Comparison of ENCODE assay signal across 23 cellular contexts in genomic region chr14:94593749-94594431, GRCh38. TPM values are rescaled to one million over a fixed set of nuclear protein-coding genes. Genes with fewer than 3 reads are reported as not detected.
DNase-seq lines count a peak whose midpoint lies in the region; ATAC-seq, FAIRE-seq and TF ChIP-seq lines count a peak whose summit lies in the region.
"Had no signal": no experiment of that assay in that cellular context is flagged by ENCODE, and none has a peak within 500 bp of the region (broad histone marks: within the 10 kb centered on the region; RNA-seq: fewer than 3 reads in every experiment).

No MANE protein-coding gene starts in this region.

- H3K4me1 Mint-ChIP-seq in chondrocyte (ENCODE audit: low read depth): peaks cover 6% of the 10 kb centered on the region
- H3K4me1 Mint-ChIP-seq: CD4-positive, CD25-positive, alpha-beta regulatory T cell had no signal

- peaks cover 73% of the 10 kb centered on the region for H3K4me1 ChIP-seq in HepG2 (ENCODE audit: insufficient read depth, low read length)
- H3K4me1 ChIP-seq: BE2C had no signal

- no peaks in the 10 kb centered on the region for H3K9me3 ChIP-seq in HepG2 (ENCODE audit: low read length)
- H3K9me3 ChIP-seq: BE2C, SJSA1 had no signal

- ATAC-seq in HepG2: peak; percentile 81
- ATAC-seq in HG03469 (IDR thresholded peaks at IDR 0.05; ENCODE audit: unreplicated experiment): no peak
- no peak for ATAC-seq in HG02571 (IDR thresholded peaks at IDR 0.05; ENCODE audit: unreplicated experiment)
- ATAC-seq in GM21825 (IDR thresholded peaks at IDR 0.05; ENCODE audit: unreplicated experiment): no peak
- ATAC-seq: GM12878 had no signal

- peak overlapping the region in 2 of 3 experiments; percentile 25 to 54; a peak in 2 of 6 replicates for H3K4me3 ChIP-seq in HepG2 (replicated peaks in 1 of 3; ENCODE audit: insufficient read depth in 1 of 3, low read depth in 2 of 3, low read length in 3 of 3)
- H3K4me3 ChIP-seq: GM12878, SJSA1 had no signal

- peak; percentile 100 for TF ChIP-seq EP300 in HepG2 (IDR thresholded peaks at IDR 0.05; ENCODE audit: low read depth in 2 of 2, low read length in 2 of 2)
- TF ChIP-seq EP300 in HepG2 (CRISPR knock-in tag; IDR thresholded peaks at IDR 0.05; ENCODE audit: borderline replicate concordance): peak; percentile 100

- CTCF ChIA-PET in HepG2 (lab: Yijun Ruan, JAX; ENCODE audit: low intra/inter-chr PET ratio, low total read pairs): no interaction called here

- in situ Hi-C loops in HepG2 (cut with HindIII; ENCODE audit: extremely low pct_ligation_motif_present, low pct_unique_long_range_greater_than_20kb): no loop called here

- WGBS in HepG2 (ENCODE audit: low lambda C conversion rate): 10% methylated on average over 1 of the region's 4 CpGs

- H3K79me2 ChIP-seq in HepG2 (ENCODE audit: insufficient read depth, low read length): peaks cover 38% of the 10 kb centered on the region

- H4K20me1 ChIP-seq in HepG2 (ENCODE audit: insufficient read depth, low read length): no peaks in the 10 kb centered on the region

- peak in 1 of 2 experiments; percentile 7; a peak in 1 of 4 replicates for TF ChIP-seq POLR2A in HepG2 (IDR thresholded peaks at IDR 0.05; ENCODE audit: insufficient read depth in 1 of 2, low read depth in 2 of 2, low read length in 2 of 2)

- H3K36me3 ChIP-seq in HepG2 (replicated peaks in 1 of 2; ENCODE audit: control insufficient read depth in 1 of 2, insufficient read depth in 2 of 2, low read length in 2 of 2): peaks cover 16 to 38% of the 10 kb centered on the region in 2 experiments
- H3K36me3 ChIP-seq: BE2C, SJSA1 had no signal

- H3K4me2 ChIP-seq in HepG2 (ENCODE audit: low read depth, low read length): peak overlapping the region; percentile 75

- FAIRE-seq in HepG2 (lab: Jason Lieb, UNC): peak; percentile 100
- FAIRE-seq: GM12878, H54, RCC 7860 had no signal

- H3K27me3 Mint-ChIP-seq in chondrocyte (ENCODE audit: low read depth): no peaks in the 10 kb centered on the region
- H3K27me3 Mint-ChIP-seq: CD4-positive, CD25-positive, alpha-beta regulatory T cell had no signal

- TF ChIP-seq RAD21 in HepG2 (CRISPR knock-in tag; IDR thresholded peaks at IDR 0.05): peak; percentile 70

- no peaks in the 10 kb centered on the region for H3K36me3 Mint-ChIP-seq in chondrocyte (ENCODE audit: low read depth)
- H3K36me3 Mint-ChIP-seq: CD4-positive, CD25-positive, alpha-beta regulatory T cell had no signal

- H3K4me3 Mint-ChIP-seq in chondrocyte (ENCODE audit: unreplicated experiment): no peak overlapping the region
- H3K4me3 Mint-ChIP-seq: CD4-positive, CD25-positive, alpha-beta regulatory T cell had no signal

- peak; percentile 55 for DNase-seq in HuH-7.5 (ENCODE audit: low spot score)
- DNase-seq in chondrocyte (ENCODE audit: low spot score): peak; percentile 32
- DNase-seq in HepG2 (ENCODE audit: low spot score): peak; percentile 100
- DNase-seq in posterior vena cava (ENCODE audit: low spot score): peak; percentile 57
- DNase-seq in activated T-cell treated with anti-CD3 and anti-CD28 coated beads for 4 hours: no peak
- DNase-seq: BE2C; CD4-positive, CD25-positive, alpha-beta regulatory T cell; DND-41; KBM-7; NCI-H1092 treated with DMSO at 0.1 percent for 48 hours; NCI-H1436 treated with DMSO at 0.1 percent for 48 hours; NCI-H2029 treated with DMSO at 0.1 percent for 48 hours; NCI-H345; NCI-H82; OCI-M1 had no signal

- no TSS peak for BruUV-seq in HepG2 (replicated peaks; lab: Mats Ljungman, UMichigan)

- peak overlapping the region; percentile 86 for H3K27ac ChIP-seq in HepG2 (ENCODE audit: extremely low read length, insufficient read depth, low read length)
- H3K27ac ChIP-seq: SJSA1 had no signal

- H3K9me3 Mint-ChIP-seq in chondrocyte (ENCODE audit: low read depth): peaks cover 3% of the 10 kb centered on the region

- POLR2A ChIA-PET in HepG2 (lab: Yijun Ruan, JAX): interaction anchor here (0.8 to 15.7 kb wide), 17 partner anchors 10 to 206 kb away, joined by 3 to 638 read pairs (median 6); partner anchors contain the start of genes SERPINA1, SERPINA3, SERPINA4 and SERPINA5

- H3K27ac Mint-ChIP-seq in chondrocyte (ENCODE audit: unreplicated experiment): no peak overlapping the region

- peak overlapping the region; percentile 71 for H3K9ac ChIP-seq in HepG2 (ENCODE audit: insufficient read depth, low read depth, low read length)

- H3K27me3 ChIP-seq in HepG2 (ENCODE audit: control insufficient read depth in 1 of 2, insufficient read depth in 2 of 2, low read length in 2 of 2): no peaks in the 10 kb centered on the region
- H3K27me3 ChIP-seq: BE2C, SJSA1 had no signal

- H2AFZ ChIP-seq in HepG2 (ENCODE audit: low read length): no peak overlapping the region

- TF ChIP-seq CTCF in chondrocyte (IDR thresholded peaks at IDR 0.05): no peak
- TF ChIP-seq CTCF in HepG2 (CRISPR knock-in tag; IDR thresholded peaks at IDR 0.05): peak; percentile 35

- intact Hi-C loops in HepG2 (cut with micrococcal nuclease; ENCODE audit: unreplicated experiment): loop anchor here (1.0 kb wide), 1 partner anchor 12 kb away; no protein-coding TSS in a partner anchor
- intact Hi-C loops in posterior vena cava (cut with DNase I): no loop called here

RNA-seq across cellular contexts. Expression of gene SERPINA5, which starts 12.7 kb away (rescaled TPM):
- 0.50 to 0.54 TPM in 2 of 3 replicates, not detected in the other for total RNA-seq in chondrocyte
- total RNA-seq in HepG2 (2016; rRNA removed; fragmentation: Illumina TruSeq; extraction: Trizol): 237 and 498 TPM in 2 replicates
- 71.6 and 82.2 TPM in 2 replicates for total RNA-seq in HepG2 (2016; cell fraction: cytosol; rRNA removed; fragmentation: Illumina TruSeq; extraction: Trizol; ENCODE audit: low read depth)
- 219 and 507 TPM in 2 replicates for total RNA-seq in HepG2 (2016; cell fraction: insoluble cytoplasmic fraction; rRNA removed; fragmentation: Illumina TruSeq; extraction: Trizol)
- total RNA-seq in HepG2 (2016; cell fraction: membrane; rRNA removed; fragmentation: Illumina TruSeq; extraction: Trizol): 187 and 205 TPM in 2 replicates
- total RNA-seq in HepG2 (2016; cell fraction: nucleus; rRNA removed; fragmentation: Illumina TruSeq; extraction: Trizol): 372 and 429 TPM in 2 replicates
- polyA plus RNA-seq in HepG2 (2011; rRNA removed): 449 and 569 TPM in 2 replicates
- 331 and 435 TPM in 2 replicates for polyA plus RNA-seq in HepG2 (2011; cell fraction: cytosol; rRNA removed)
- 165 and 220 TPM in 2 replicates for polyA plus RNA-seq in HepG2 (2011; cell fraction: nucleus; rRNA removed)
- 423 and 569 TPM in 2 replicates for polyA plus RNA-seq in HepG2 (2012)
- polyA plus RNA-seq in HepG2 (2016; cell fraction: cytosol; fragmentation: Illumina TruSeq; extraction: Trizol; ENCODE audit: low read depth): 81.2 and 88.3 TPM in 2 replicates
- 241 and 254 TPM in 2 replicates for polyA plus RNA-seq in HepG2 (2016; cell fraction: insoluble cytoplasmic fraction; fragmentation: Illumina TruSeq; extraction: Trizol; ENCODE audit: low read depth)
- polyA plus RNA-seq in HepG2 (2016; cell fraction: membrane; fragmentation: Illumina TruSeq; extraction: Trizol; ENCODE audit: low read depth): 159 and 171 TPM in 2 replicates
- 573 and 590 TPM in 2 replicates for polyA plus RNA-seq in HepG2 (2016; cell fraction: nucleus; fragmentation: Illumina TruSeq; extraction: Trizol; ENCODE audit: insufficient read depth, low read depth)
- 0.30 and 414 TPM in 2 replicates for polyA minus RNA-seq in HepG2 (2011; rRNA and poly(A)+ RNA removed; ENCODE audit: low replicate concordance)
- 176 and 231 TPM in 2 replicates for polyA minus RNA-seq in HepG2 (2011; cell fraction: cytosol; rRNA and poly(A)+ RNA removed)
- polyA minus RNA-seq in HepG2 (2011; cell fraction: nucleus; rRNA and poly(A)+ RNA removed): 87.0 and 105 TPM in 2 replicates
- 10 to 100 TPM in 1 of 2 donors, 1 to 10 TPM in 1; 5.2 to 13.6 TPM for total RNA-seq in posterior vena cava
- total RNA-seq: A673; CD4-positive, CD25-positive, alpha-beta regulatory T cell had no signal
- polyA plus RNA-seq: CD4-positive, CD25-positive, alpha-beta regulatory T cell; GM12878 had no signal

RNA-seq across cellular contexts. Expression of gene SERPINA3, which starts 18.3 kb away (rescaled TPM):
- total RNA-seq in chondrocyte (3.6 to 4.6 TPM (median 3.9 TPM) in 3 replicates), HepG2 (2016; rRNA removed; fragmentation: Illumina TruSeq; extraction: Trizol) (433 and 825 TPM in 2 replicates), posterior vena cava (100 to 1,000 TPM; 279 to 301 TPM)
- 141 and 152 TPM in 2 replicates for total RNA-seq in HepG2 (2016; cell fraction: cytosol; rRNA removed; fragmentation: Illumina TruSeq; extraction: Trizol; ENCODE audit: low read depth)
- total RNA-seq in HepG2 (2016; cell fraction: insoluble cytoplasmic fraction; rRNA removed; fragmentation: Illumina TruSeq; extraction: Trizol): 426 and 840 TPM in 2 replicates
- total RNA-seq in HepG2 (2016; cell fraction: membrane; rRNA removed; fragmentation: Illumina TruSeq; extraction: Trizol): 232 and 248 TPM in 2 replicates
- total RNA-seq in HepG2 (2016; cell fraction: nucleus; rRNA removed; fragmentation: Illumina TruSeq; extraction: Trizol): 726 and 813 TPM in 2 replicates
- 2,200 and 3,367 TPM in 2 replicates for polyA plus RNA-seq in HepG2 (2011; rRNA removed)
- 3,577 and 4,656 TPM in 2 replicates for polyA plus RNA-seq in HepG2 (2011; cell fraction: cytosol; rRNA removed)
- polyA plus RNA-seq in HepG2 (2011; cell fraction: nucleus; rRNA removed): 1,545 and 2,325 TPM in 2 replicates
- 306 and 2,041 TPM in 2 replicates for polyA plus RNA-seq in HepG2 (2012)
- 168 and 171 TPM in 2 replicates for polyA plus RNA-seq in HepG2 (2016; cell fraction: cytosol; fragmentation: Illumina TruSeq; extraction: Trizol; ENCODE audit: low read depth)
- polyA plus RNA-seq in HepG2 (2016; cell fraction: insoluble cytoplasmic fraction; fragmentation: Illumina TruSeq; extraction: Trizol; ENCODE audit: low read depth): 463 and 467 TPM in 2 replicates
- polyA plus RNA-seq in HepG2 (2016; cell fraction: membrane; fragmentation: Illumina TruSeq; extraction: Trizol; ENCODE audit: low read depth): 216 and 234 TPM in 2 replicates
- 1,122 and 1,162 TPM in 2 replicates for polyA plus RNA-seq in HepG2 (2016; cell fraction: nucleus; fragmentation: Illumina TruSeq; extraction: Trizol; ENCODE audit: insufficient read depth, low read depth)
- polyA minus RNA-seq in HepG2 (2011; rRNA and poly(A)+ RNA removed; ENCODE audit: low replicate concordance): 0.47 and 1,312 TPM in 2 replicates
- polyA minus RNA-seq in HepG2 (2011; cell fraction: cytosol; rRNA and poly(A)+ RNA removed): 680 and 1,323 TPM in 2 replicates
- 461 and 851 TPM in 2 replicates for polyA minus RNA-seq in HepG2 (2011; cell fraction: nucleus; rRNA and poly(A)+ RNA removed)
- total RNA-seq: CD4-positive, CD25-positive, alpha-beta regulatory T cell had no signal
- polyA plus RNA-seq: CD4-positive, CD25-positive, alpha-beta regulatory T cell; GM12878 had no signal

RNA-seq across cellular contexts. Expression of gene SERPINA4, which starts 32.6 kb away (rescaled TPM):
- not detected in 3 replicates for total RNA-seq in chondrocyte
- 17.2 and 39.1 TPM in 2 replicates for total RNA-seq in HepG2 (2016; rRNA removed; fragmentation: Illumina TruSeq; extraction: Trizol)
- 5.1 and 5.2 TPM in 2 replicates for total RNA-seq in HepG2 (2016; cell fraction: cytosol; rRNA removed; fragmentation: Illumina TruSeq; extraction: Trizol; ENCODE audit: low read depth)
- 18.0 and 38.7 TPM in 2 replicates for total RNA-seq in HepG2 (2016; cell fraction: insoluble cytoplasmic fraction; rRNA removed; fragmentation: Illumina TruSeq; extraction: Trizol)
- total RNA-seq in HepG2 (2016; cell fraction: membrane; rRNA removed; fragmentation: Illumina TruSeq; extraction: Trizol): 9.0 and 10.8 TPM in 2 replicates
- total RNA-seq in HepG2 (2016; cell fraction: nucleus; rRNA removed; fragmentation: Illumina TruSeq; extraction: Trizol): 31.1 and 34.0 TPM in 2 replicates
- 57.8 and 82.7 TPM in 2 replicates for polyA plus RNA-seq in HepG2 (2011; rRNA removed)
- polyA plus RNA-seq in HepG2 (2011; cell fraction: cytosol; rRNA removed): 51.9 and 68.1 TPM in 2 replicates
- polyA plus RNA-seq in HepG2 (2011; cell fraction: nucleus; rRNA removed): 26.7 and 38.8 TPM in 2 replicates
- polyA plus RNA-seq in HepG2 (2012): 39.8 and 51.8 TPM in 2 replicates
- 4.5 and 5.5 TPM in 2 replicates for polyA plus RNA-seq in HepG2 (2016; cell fraction: cytosol; fragmentation: Illumina TruSeq; extraction: Trizol; ENCODE audit: low read depth)
- polyA plus RNA-seq in HepG2 (2016; cell fraction: insoluble cytoplasmic fraction; fragmentation: Illumina TruSeq; extraction: Trizol; ENCODE audit: low read depth): 17.2 and 17.4 TPM in 2 replicates
- 7.7 and 8.0 TPM in 2 replicates for polyA plus RNA-seq in HepG2 (2016; cell fraction: membrane; fragmentation: Illumina TruSeq; extraction: Trizol; ENCODE audit: low read depth)
- 48.5 and 50.8 TPM in 2 replicates for polyA plus RNA-seq in HepG2 (2016; cell fraction: nucleus; fragmentation: Illumina TruSeq; extraction: Trizol; ENCODE audit: insufficient read depth, low read depth)
- 48.7 TPM in 1 of 2 replicates, not detected in the other for polyA minus RNA-seq in HepG2 (2011; rRNA and poly(A)+ RNA removed; ENCODE audit: low replicate concordance)
- polyA minus RNA-seq in HepG2 (2011; cell fraction: cytosol; rRNA and poly(A)+ RNA removed): 12.7 and 23.3 TPM in 2 replicates
- polyA minus RNA-seq in HepG2 (2011; cell fraction: nucleus; rRNA and poly(A)+ RNA removed): 13.5 and 19.5 TPM in 2 replicates
- total RNA-seq in posterior vena cava: not detected
- total RNA-seq: A673; CD4-positive, CD25-positive, alpha-beta regulatory T cell; SJSA1 had no signal
- polyA plus RNA-seq: CD4-positive, CD25-positive, alpha-beta regulatory T cell; GM12878 had no signal

Comparison
In these comparisons a context has a peak if more than half of its experiments do, and no peak if none do; other contexts are left out.
1. RNA of gene SERPINA5, which starts 12.7 kb away (total RNA-seq): 71.6 to 507 TPM in HepG2; 5.2 to 13.6 TPM in posterior vena cava and 0.50 to 0.54 TPM in chondrocyte; every median in the first group is over 4 times any median in the second.
2. RNA of gene SERPINA3, which starts 18.3 kb away (total RNA-seq): 141 to 840 TPM in HepG2 and 279 to 301 TPM in posterior vena cava; 3.6 to 4.6 TPM in chondrocyte; every median in the first group is over 10 times any median in the second.